8 cellular contexts compared by ENCODE assay signal in the genomic region with DNA sequence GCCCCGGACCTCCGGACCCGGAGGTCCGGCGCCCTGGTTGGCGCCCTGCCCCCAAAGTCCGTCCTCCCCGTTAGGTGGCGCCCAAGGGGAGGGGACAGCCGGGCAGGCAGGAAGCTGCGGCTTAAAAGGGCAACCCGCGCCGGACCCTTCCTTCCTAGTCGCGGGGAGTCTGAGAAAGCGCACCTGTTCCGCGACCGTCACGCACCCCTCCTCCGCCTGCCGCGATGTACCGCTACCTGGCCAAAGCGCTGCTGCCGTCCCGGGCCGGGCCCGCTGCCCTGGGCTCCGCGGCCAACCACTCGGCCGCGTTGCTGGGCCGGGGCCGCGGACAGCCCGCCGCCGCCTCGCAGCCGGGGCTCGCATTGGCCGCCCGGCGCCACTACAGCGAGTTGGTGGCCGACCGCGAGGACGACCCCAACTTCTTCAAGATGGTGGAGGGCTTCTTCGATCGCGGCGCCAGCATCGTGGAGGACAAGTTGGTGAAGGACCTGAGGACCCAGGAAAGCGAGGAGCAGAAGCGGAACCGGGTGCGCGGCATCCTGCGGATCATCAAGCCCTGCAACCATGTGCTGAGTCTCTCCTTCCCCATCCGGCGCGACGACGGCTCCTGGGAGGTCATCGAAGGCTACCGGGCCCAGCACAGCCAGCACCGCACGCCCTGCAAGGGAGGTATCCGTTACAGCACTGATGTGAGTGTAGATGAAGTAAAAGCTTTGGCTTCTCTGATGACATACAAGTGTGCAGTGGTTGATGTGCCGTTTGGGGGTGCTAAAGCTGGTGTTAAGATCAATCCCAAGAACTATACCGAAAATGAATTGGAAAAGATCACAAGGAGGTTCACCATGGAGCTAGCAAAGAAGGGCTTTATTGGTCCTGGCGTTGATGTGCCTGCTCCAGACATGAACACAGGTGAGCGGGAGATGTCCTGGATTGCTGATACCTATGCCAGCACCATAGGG. TPM values are rescaled to one million over a fixed set of nuclear protein-coding genes. Genes with fewer than 3 reads are reported as not detected.
DNase-seq lines count a peak whose midpoint lies in the region; ATAC-seq and TF ChIP-seq lines count a peak whose summit lies in the region.
"Not testable (repeated sequence)": the region's sequence is repeated elsewhere in the genome, so short reads cannot be mapped to it uniquely, and the experiment has no call there.

A gene (plus strand): TSS at position 150 of the 959 bp plus-strand sequence. CDS start 75 bp downstream, at position 225.

- H3K27me3 Mint-ChIP-seq in CD4-positive, alpha-beta T cell, result peaks cover 22% of the 10 kb centered on the region
- not testable (repeated sequence) for H3K27me3 Mint-ChIP-seq in nephron (ENCODE audit: low read depth)

- H3K9me3 ChIP-seq in CD4-positive, alpha-beta T cell (ENCODE audit: control insufficient read depth, low read length); NT2/D1 (ENCODE audit: insufficient read depth, low read length); adrenal gland (replicated peaks in 1 of 3): not testable (repeated sequence)
- peaks cover 14% of the 10 kb centered on the region for H3K9me3 ChIP-seq in iPS-18a (ENCODE audit: control insufficient read depth, low read depth, low read length)

- POLR2A ChIA-PET in CD4-positive, alpha-beta T cell (lab: Charles Lee), result not testable (repeated sequence)

- not testable (repeated sequence) for TF ChIP-seq CTCF in CD4-positive, alpha-beta T cell (IDR thresholded peaks at IDR 0.05)
- TF ChIP-seq CTCF in adrenal gland (IDR thresholded peaks at IDR 0.05) (peak in 4 of 6 experiments; percentile 7 to 46 (median 22)), nephron (IDR thresholded peaks at IDR 0.05; ENCODE audit: unreplicated experiment in 3 of 3) (peak in 1 of 3 experiments; percentile 39)

- intact Hi-C loops in CD4-positive, alpha-beta T cell (cut with DNase I, micrococcal nuclease); adrenal gland (cut with DNase I): not testable (repeated sequence)

- H3K27me3 ChIP-seq in CD4-positive, alpha-beta T cell (ENCODE audit: control insufficient read depth, insufficient read depth, low read length); adrenal gland: not testable (repeated sequence)
- peaks cover 26% of the 10 kb centered on the region for H3K27me3 ChIP-seq in NT2/D1 (ENCODE audit: insufficient read depth, insufficient read length)
- peaks cover 20% of the 10 kb centered on the region for H3K27me3 ChIP-seq in iPS-18a (ENCODE audit: control insufficient read depth, insufficient read depth, low read length)

- H3K27ac Mint-ChIP-seq in CD4-positive, alpha-beta T cell; nephron: not testable (repeated sequence)

- H3K9me3 Mint-ChIP-seq in CD4-positive, alpha-beta T cell, result not testable (repeated sequence)
- H3K9me3 Mint-ChIP-seq in nephron, result peaks cover 22% of the 10 kb centered on the region

- H3K9ac ChIP-seq in NT2/D1 (ENCODE audit: insufficient read length, low read depth); iPS-18a (ENCODE audit: low read length): not testable (repeated sequence)

- H3K4me3 ChIP-seq in NT2/D1 (ENCODE audit: insufficient read length, low read depth), result peak within 1 kb of the TSS; percentile 40
- H3K4me3 ChIP-seq in adrenal gland, result peak within 1 kb of the TSS in 2 of 4 donors; percentile 19 to 54
- H3K4me3 ChIP-seq in iPS-18a (ENCODE audit: low read length), result peak within 1 kb of the TSS; percentile 35

- TF ChIP-seq POLR2A in adrenal gland (IDR thresholded peaks at IDR 0.05), result not testable (repeated sequence)

- H3K27ac ChIP-seq in CD4-positive, alpha-beta T cell (ENCODE audit: low read depth, low read length); adrenal gland; iPS-18a (ENCODE audit: low read length): not testable (repeated sequence)

- CTCF ChIA-PET in CD4-positive, alpha-beta T cell (lab: Charles Lee), result not testable (repeated sequence)

- DNase-seq in CD4-positive, alpha-beta T cell, result not testable (repeated sequence)
- DNase-seq in NT2/D1 (ENCODE audit: low read depth, low spot score), result peak; percentile 23
- peak; percentile 38 to 69 (median 62) for DNase-seq in adrenal gland
- DNase-seq in stimulated activated naive CD8-positive, alpha-beta T cell treated with anti-CD3 and anti-CD28 coated beads, Interleukin-15, Interleukin-2, amounts not matched to agents 100 U/mL and 50 U/mL, for 24 hours, result peak; percentile 7

- not testable (repeated sequence) for H3K4me1 ChIP-seq in NT2/D1 (ENCODE audit: insufficient read depth, insufficient read length); adrenal gland (replicated peaks in 1 of 2); iPS-18a (ENCODE audit: control insufficient read depth, low read depth, low read length)

- not testable (repeated sequence) for H3K36me3 Mint-ChIP-seq in CD4-positive, alpha-beta T cell (ENCODE audit: low read depth); nephron (ENCODE audit: low read depth)

- not testable (repeated sequence) for H3K4me3 Mint-ChIP-seq in CD4-positive, alpha-beta T cell
- peak within 1 kb of the TSS; percentile 76 to 79 (median 77) for H3K4me3 Mint-ChIP-seq in nephron

- not testable (repeated sequence) for H3K4me1 Mint-ChIP-seq in CD4-positive, alpha-beta T cell (ENCODE audit: low read depth); nephron

- not testable (repeated sequence) for H3K36me3 ChIP-seq in NT2/D1 (ENCODE audit: insufficient read depth, insufficient read length, low read length); adrenal gland (replicated peaks in 1 of 2); iPS-18a (ENCODE audit: control insufficient read depth, low read depth, low read length)

- WGBS in adrenal gland, 4 donors, result 14 to 68% (median 33%) methylated on average over 16 to 77 of the region's 77 CpGs

- ATAC-seq in CD4-positive, alpha-beta T cell (ENCODE audit: poor library complexity), result peak; percentile 32
- ATAC-seq in GM21360 (IDR thresholded peaks at IDR 0.05; ENCODE audit: unreplicated experiment), result peak; percentile 69
- ATAC-seq in esophagus mucosa, result peak; percentile 50
- ATAC-seq in stimulated activated naive CD8-positive, alpha-beta T cell treated with anti-CD3 and anti-CD28 coated beads, Interleukin-15, Interleukin-2, amounts not matched to agents 100 U/mL and 50 U/mL, for 24 hours, result peak; percentile 32

RNA-seq across cellular contexts. Expression of the gene that starts here (rescaled TPM):
- under 1 TPM in 1 of 2 experiments, not detected in 1; 0.31 TPM for total RNA-seq in CD4-positive, alpha-beta T cell
- 1 to 10 TPM; 2.8 to 6.9 (median 5.3) TPM for total RNA-seq in adrenal gland
- polyA plus RNA-seq in adrenal gland, result 1 to 10 TPM in 1 of 3 donors, under 1 TPM in 2; 0.56 to 4.2 (median 0.61) TPM
- 0.52 TPM for total RNA-seq in esophagus mucosa

Comparison
In these comparisons a context has a peak if more than half of its experiments do, and no peak if none do; other contexts are left out.
1. Peak in ATAC-seq in CD4-positive, alpha-beta T cell; RNA of the gene not detected or under 1 TPM.
2. Peak in ATAC-seq in esophagus mucosa; RNA of the gene not detected or under 1 TPM.